1 cellular context compared by ENCODE assay signal in the genomic region with DNA sequence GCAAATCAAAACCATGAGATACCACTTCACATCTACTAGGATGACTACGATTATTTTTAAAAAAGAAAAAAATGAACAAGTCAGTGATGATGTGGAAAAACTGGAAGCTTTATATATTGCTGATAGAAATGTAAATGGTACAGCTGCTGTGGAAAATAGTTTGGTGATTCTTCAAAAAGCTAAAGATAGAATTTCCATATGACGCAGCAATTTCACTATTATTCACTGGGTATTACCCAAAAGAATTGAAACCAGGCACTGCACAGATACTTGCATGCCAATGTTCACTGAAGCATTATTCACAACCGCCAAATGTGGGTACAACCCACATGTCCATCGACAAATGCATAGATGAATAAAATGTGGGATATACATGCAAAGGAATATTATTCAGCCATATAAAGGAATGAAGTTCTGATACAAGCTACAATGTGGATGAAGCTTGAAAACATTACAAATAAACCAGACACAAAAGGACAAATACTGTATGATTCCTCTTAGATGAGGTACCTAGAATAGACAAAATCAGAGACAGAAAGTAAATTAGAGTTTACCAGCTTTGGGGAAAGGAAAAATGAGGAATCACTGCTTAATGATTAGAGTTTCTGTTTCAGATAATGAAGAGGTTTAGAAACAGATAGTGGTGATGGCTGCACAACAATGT.
TF ChIP-seq lines count a peak whose summit lies in the region.

No MANE protein-coding gene starts in this region.

TF ChIP-seq in HepG2, 621 proteins besides CTCF, POLR2A, EP300 and RAD21 (continued from another document):
- no peak for TF ChIP-seq KLF6 (CRISPR knock-in tag; IDR thresholded peaks at IDR 0.05)
- TF ChIP-seq ZNF570 (CRISPR knock-in tag; IDR thresholded peaks at IDR 0.05; ENCODE audit: borderline replicate concordance), result no peak
- TF ChIP-seq ZNF501 (CRISPR knock-in tag; IDR thresholded peaks at IDR 0.05), result no peak
- no peak for TF ChIP-seq ZSCAN22 (CRISPR knock-in tag; IDR thresholded peaks at IDR 0.05)
- TF ChIP-seq NAIF1 (CRISPR knock-in tag; IDR thresholded peaks at IDR 0.05; ENCODE audit: borderline replicate concordance), result no peak
- TF ChIP-seq, protein P1, sequence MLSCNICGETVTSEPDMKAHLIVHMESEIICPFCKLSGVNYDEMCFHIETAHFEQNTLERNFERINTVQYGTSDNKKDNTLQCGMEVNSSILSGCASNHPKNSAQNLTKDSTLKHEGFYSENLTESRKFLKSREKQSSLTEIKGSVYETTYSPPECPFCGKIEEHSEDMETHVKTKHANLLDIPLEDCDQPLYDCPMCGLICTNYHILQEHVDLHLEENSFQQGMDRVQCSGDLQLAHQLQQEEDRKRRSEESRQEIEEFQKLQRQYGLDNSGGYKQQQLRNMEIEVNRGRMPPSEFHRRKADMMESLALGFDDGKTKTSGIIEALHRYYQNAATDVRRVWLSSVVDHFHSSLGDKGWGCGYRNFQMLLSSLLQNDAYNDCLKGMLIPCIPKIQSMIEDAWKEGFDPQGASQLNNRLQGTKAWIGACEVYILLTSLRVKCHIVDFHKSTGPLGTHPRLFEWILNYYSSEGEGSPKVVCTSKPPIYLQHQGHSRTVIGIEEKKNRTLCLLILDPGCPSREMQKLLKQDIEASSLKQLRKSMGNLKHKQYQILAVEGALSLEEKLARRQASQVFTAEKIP (CRISPR knock-in tag; IDR thresholded peaks at IDR 0.05; ENCODE audit: borderline replicate concordance), result no peak
- TF ChIP-seq, protein P2, sequence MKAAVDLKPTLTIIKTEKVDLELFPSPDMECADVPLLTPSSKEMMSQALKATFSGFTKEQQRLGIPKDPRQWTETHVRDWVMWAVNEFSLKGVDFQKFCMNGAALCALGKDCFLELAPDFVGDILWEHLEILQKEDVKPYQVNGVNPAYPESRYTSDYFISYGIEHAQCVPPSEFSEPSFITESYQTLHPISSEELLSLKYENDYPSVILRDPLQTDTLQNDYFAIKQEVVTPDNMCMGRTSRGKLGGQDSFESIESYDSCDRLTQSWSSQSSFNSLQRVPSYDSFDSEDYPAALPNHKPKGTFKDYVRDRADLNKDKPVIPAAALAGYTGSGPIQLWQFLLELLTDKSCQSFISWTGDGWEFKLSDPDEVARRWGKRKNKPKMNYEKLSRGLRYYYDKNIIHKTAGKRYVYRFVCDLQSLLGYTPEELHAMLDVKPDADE (CRISPR knock-in tag; IDR thresholded peaks at IDR 0.05), result no peak
- TF ChIP-seq, protein P3, sequence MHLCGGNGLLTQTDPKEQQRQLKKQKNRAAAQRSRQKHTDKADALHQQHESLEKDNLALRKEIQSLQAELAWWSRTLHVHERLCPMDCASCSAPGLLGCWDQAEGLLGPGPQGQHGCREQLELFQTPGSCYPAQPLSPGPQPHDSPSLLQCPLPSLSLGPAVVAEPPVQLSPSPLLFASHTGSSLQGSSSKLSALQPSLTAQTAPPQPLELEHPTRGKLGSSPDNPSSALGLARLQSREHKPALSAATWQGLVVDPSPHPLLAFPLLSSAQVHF (CRISPR knock-in tag; IDR thresholded peaks at IDR 0.05), result no peak
- TF ChIP-seq, protein P4, sequence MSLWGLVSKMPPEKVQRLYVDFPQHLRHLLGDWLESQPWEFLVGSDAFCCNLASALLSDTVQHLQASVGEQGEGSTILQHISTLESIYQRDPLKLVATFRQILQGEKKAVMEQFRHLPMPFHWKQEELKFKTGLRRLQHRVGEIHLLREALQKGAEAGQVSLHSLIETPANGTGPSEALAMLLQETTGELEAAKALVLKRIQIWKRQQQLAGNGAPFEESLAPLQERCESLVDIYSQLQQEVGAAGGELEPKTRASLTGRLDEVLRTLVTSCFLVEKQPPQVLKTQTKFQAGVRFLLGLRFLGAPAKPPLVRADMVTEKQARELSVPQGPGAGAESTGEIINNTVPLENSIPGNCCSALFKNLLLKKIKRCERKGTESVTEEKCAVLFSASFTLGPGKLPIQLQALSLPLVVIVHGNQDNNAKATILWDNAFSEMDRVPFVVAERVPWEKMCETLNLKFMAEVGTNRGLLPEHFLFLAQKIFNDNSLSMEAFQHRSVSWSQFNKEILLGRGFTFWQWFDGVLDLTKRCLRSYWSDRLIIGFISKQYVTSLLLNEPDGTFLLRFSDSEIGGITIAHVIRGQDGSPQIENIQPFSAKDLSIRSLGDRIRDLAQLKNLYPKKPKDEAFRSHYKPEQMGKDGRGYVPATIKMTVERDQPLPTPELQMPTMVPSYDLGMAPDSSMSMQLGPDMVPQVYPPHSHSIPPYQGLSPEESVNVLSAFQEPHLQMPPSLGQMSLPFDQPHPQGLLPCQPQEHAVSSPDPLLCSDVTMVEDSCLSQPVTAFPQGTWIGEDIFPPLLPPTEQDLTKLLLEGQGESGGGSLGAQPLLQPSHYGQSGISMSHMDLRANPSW (CRISPR knock-in tag; IDR thresholded peaks at IDR 0.05; ENCODE audit: borderline replicate concordance), result no peak
- TF ChIP-seq TCF7L2 (IDR thresholded peaks at IDR 0.05; ENCODE audit: low read depth, low read length), result no peak
- no peak for TF ChIP-seq MIXL1 (CRISPR knock-in tag; IDR thresholded peaks at IDR 0.05)
- TF ChIP-seq FLYWCH1 (CRISPR knock-in tag; IDR thresholded peaks at IDR 0.05), result no peak
